ENCODE assay signal across 8 cellular contexts in the genomic region with DNA sequence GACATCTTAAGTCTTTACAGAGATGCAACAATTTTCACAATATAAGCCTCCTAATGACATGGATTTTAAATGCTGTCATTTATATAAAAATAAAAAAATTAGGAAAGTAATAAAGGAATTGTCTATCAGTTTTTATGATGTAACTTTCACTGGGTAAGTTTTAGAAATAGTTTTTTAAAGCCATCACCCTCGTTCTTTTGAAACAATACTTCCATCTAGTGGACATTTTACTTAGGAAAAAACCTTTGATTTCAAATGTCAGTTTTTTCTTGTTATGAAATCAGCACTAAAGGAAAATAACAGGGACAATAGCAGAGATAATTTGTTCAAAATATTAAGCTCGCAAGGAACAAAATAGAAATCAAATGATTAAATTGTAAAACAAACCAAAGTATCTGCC. TPM values are rescaled to one million over a fixed set of nuclear protein-coding genes. Genes with fewer than 3 reads are reported as not detected.
A peak's percentile ranks its signal among the peaks of the same experiment; 100 is the strongest.
DNase-seq lines count a peak whose midpoint lies in the region; ATAC-seq and TF ChIP-seq lines count a peak whose summit lies in the region.

No MANE protein-coding gene starts in this region.

- peak; percentile 16 for DNase-seq in DMS53 treated with DMSO at 0.1 percent for 48 hours (lab: John Stamatoyannopoulos, UW; ENCODE audit: unreplicated experiment)
- DNase-seq in MV-4-11 (lab: John Stamatoyannopoulos, UW), result peak; percentile 50
- peak; percentile 41 for DNase-seq in medulla oblongata (ENCODE audit: extremely low spot score)
- no peak for DNase-seq in activated T-cell treated with anti-CD3 and anti-CD28 coated beads for 4 hours

- H3K9me3 Mint-ChIP-seq in brain, result peaks cover 0 to 5% (median 2%) of the 10 kb centered on the region in 5 experiments

- H3K4me3 Mint-ChIP-seq in brain, result no peak overlapping the region

- H3K4me1 Mint-ChIP-seq in brain, result no peaks in the 10 kb centered on the region

- no peak for ATAC-seq in HG02642 (IDR thresholded peaks at IDR 0.05; ENCODE audit: poor library complexity, unreplicated experiment)
- no peak for ATAC-seq in HG03159 (IDR thresholded peaks at IDR 0.05; ENCODE audit: unreplicated experiment)
- ATAC-seq in HG02973 (IDR thresholded peaks at IDR 0.05; ENCODE audit: unreplicated experiment), result no peak

- no peaks in the 10 kb centered on the region for H3K36me3 Mint-ChIP-seq in brain

- peak overlapping the region in 1 of 5 experiments; percentile 39 for H3K27ac Mint-ChIP-seq in brain

- peaks cover 7% of the 10 kb centered on the region for H3K27me3 Mint-ChIP-seq in brain

- peak; percentile 84 to 87 for TF ChIP-seq CTCF in brain (conservative IDR thresholded peaks at IDR 0.05)

RNA-seq across cellular contexts. Expression of gene NDNF, which starts 24.3 kb away (rescaled TPM):
- polyA plus RNA-seq in brain (ENCODE audit: insufficient read depth, low read depth, low replicate concordance), result 0.42 TPM
